Comparison of ENCODE assay signal across 9 cellular contexts in the genomic region with DNA sequence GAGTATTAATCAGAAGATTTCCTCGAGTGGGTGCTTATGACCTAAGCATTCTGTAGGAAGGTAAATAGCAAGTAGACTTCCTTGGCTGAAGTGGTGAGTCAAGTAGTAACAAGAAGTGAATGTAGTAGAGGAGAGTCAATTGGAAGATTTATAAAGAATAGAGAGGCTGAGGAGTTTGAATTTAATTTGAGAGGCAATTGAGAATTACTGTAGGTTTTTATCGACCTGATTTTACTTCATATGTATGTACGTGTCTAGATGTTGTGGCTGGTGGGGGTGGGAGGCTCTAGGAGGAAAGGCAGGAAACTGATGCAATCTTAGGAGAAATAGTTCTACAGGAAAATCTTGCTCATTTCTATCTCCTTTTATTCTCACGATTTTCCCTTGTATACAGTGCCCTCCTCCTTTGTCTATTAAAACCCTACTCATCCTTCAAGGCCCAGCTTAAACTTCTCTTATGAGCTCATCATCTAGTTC. TPM values are rescaled to one million over a fixed set of nuclear protein-coding genes. Genes with fewer than 3 reads are reported as not detected.
DNase-seq lines count a peak whose midpoint lies in the region; ATAC-seq and TF ChIP-seq lines count a peak whose summit lies in the region.
"Had no signal": no experiment of that assay in that cellular context is flagged by ENCODE, and none has a peak within 500 bp of the region (broad histone marks: within the 10 kb centered on the region; RNA-seq: fewer than 3 reads in every experiment).

No MANE protein-coding gene starts in this region.

- CTCF ChIA-PET in OCI-LY7 (lab: Charles Lee; ENCODE audit: unreplicated experiment): no interaction called here

- POLR2A ChIA-PET in OCI-LY7 (lab: Charles Lee): interaction anchor here (0.5 to 0.9 kb wide), 3 partner anchors 7 to 17 kb away, joined by 3 to 6 read pairs (median 3); no protein-coding TSS in a partner anchor

- H3K9me3 Mint-ChIP-seq in endothelial cell (ENCODE audit: unreplicated experiment): no peaks in the 10 kb centered on the region

- H3K4me2 ChIP-seq in OCI-LY7 (ENCODE audit: low read length): peak overlapping the region; percentile 69

- intact Hi-C loops in OCI-LY7 (cut with micrococcal nuclease; ENCODE audit: unreplicated experiment): loop anchor here (1.0 to 10.0 kb wide), 2 partner anchors 8 to 257 kb away; partner anchors contain the start of genes NONO and OGT

- peak overlapping the region; percentile 73 for H3K27ac ChIP-seq in OCI-LY7 (ENCODE audit: low read depth, low read length, poor library complexity, severe bottlenecking)

- H3K9me3 ChIP-seq in OCI-LY7 (ENCODE audit: low read length): no peaks in the 10 kb centered on the region
- H3K9me3 ChIP-seq: heart left ventricle had no signal

- H3K9me2 ChIP-seq in OCI-LY7 (ENCODE audit: insufficient read depth, low read length): no peaks in the 10 kb centered on the region

- peaks cover 57% of the 10 kb centered on the region for H3K4me1 ChIP-seq in OCI-LY7 (ENCODE audit: insufficient read depth, low read length, poor library complexity, severe bottlenecking)

- ATAC-seq in GM21723 (IDR thresholded peaks at IDR 0.05; ENCODE audit: unreplicated experiment): peak; percentile 44

- DNase-seq in DMS79 (lab: John Stamatoyannopoulos, UW) (peak; percentile 43), OCI-LY7 (ENCODE audit: low spot score) (no peak), endothelial cell (ENCODE audit: low spot score) (no peak), NCI-H69 (lab: John Stamatoyannopoulos, UW) (no peak), NCI-H2196 (lab: John Stamatoyannopoulos, UW; ENCODE audit: unreplicated experiment) (no peak), OCI-M2 (lab: John Stamatoyannopoulos, UW; ENCODE audit: unreplicated experiment) (no peak), NCI-H524 treated with DMSO at 0.1 percent for 48 hours (lab: John Stamatoyannopoulos, UW) (no peak)
- DNase-seq: heart left ventricle had no signal

- peaks cover 97% of the 10 kb centered on the region for H3K79me2 ChIP-seq in OCI-LY7 (ENCODE audit: insufficient read depth, low read depth, low read length)

- peaks cover 52% of the 10 kb centered on the region for H4K20me1 ChIP-seq in OCI-LY7 (ENCODE audit: insufficient read depth, low read length)

- no peak overlapping the region for H2AFZ ChIP-seq in OCI-LY7 (ENCODE audit: low read length)

- TF ChIP-seq CTCF in OCI-LY7 (conservative IDR thresholded peaks at IDR 0.05; ENCODE audit: low read length): no peak
- TF ChIP-seq CTCF in endothelial cell (IDR thresholded peaks at IDR 0.05; ENCODE audit: unreplicated experiment): no peak

- H3K4me1 Mint-ChIP-seq in endothelial cell (ENCODE audit: unreplicated experiment): peaks cover 37% of the 10 kb centered on the region

- peaks cover 9% of the 10 kb centered on the region for H3K36me3 Mint-ChIP-seq in endothelial cell (ENCODE audit: low read depth, unreplicated experiment)

- peak overlapping the region; percentile 54 for H3K4me3 ChIP-seq in OCI-LY7 (ENCODE audit: low read depth, low read length, poor library complexity, severe bottlenecking)

- BruUV-seq in OCI-LY7 (replicated peaks; lab: Mats Ljungman, UMichigan): no TSS peak

- peaks cover 93% of the 10 kb centered on the region for H3K36me3 ChIP-seq in OCI-LY7 (ENCODE audit: insufficient read depth, low read length)

- H3K27me3 Mint-ChIP-seq in endothelial cell (ENCODE audit: unreplicated experiment): no peaks in the 10 kb centered on the region

- peak overlapping the region; percentile 49 for H3K27ac Mint-ChIP-seq in endothelial cell (ENCODE audit: unreplicated experiment)

- H3K4me3 Mint-ChIP-seq in endothelial cell (ENCODE audit: unreplicated experiment): peak overlapping the region; percentile 8

RNA-seq across cellular contexts. Expression of gene OGT, which starts 8.7 kb away (rescaled TPM):
- total RNA-seq in OCI-LY7 (2014; rRNA removed; shearing (Covaris generic)): 160 and 185 TPM in 2 replicates
- total RNA-seq in OCI-LY7 (2022) (291 and 387 TPM in 2 replicates), endothelial cell (ENCODE audit: unreplicated experiment) (139 TPM)

RNA-seq across cellular contexts. Expression of gene GCNA, which starts 36.7 kb away (rescaled TPM):
- total RNA-seq in OCI-LY7 (2014; rRNA removed; shearing (Covaris generic)): 2.0 and 2.1 TPM in 2 replicates
- total RNA-seq in OCI-LY7 (2022) (3.9 and 4.2 TPM in 2 replicates), endothelial cell (ENCODE audit: unreplicated experiment) (3.0 TPM)
